ENCODE assay signal across 12 cellular contexts in genomic region chr3:48505146-48505545, GRCh38. TPM values are rescaled to one million over a fixed set of nuclear protein-coding genes. Genes with fewer than 3 reads are reported as not detected.
DNase-seq lines count a peak whose midpoint lies in the region; ATAC-seq and TF ChIP-seq lines count a peak whose summit lies in the region.
"Had no signal": no experiment of that assay in that cellular context is flagged by ENCODE, and none has a peak within 500 bp of the region (broad histone marks: within the 10 kb centered on the region; RNA-seq: fewer than 3 reads in every experiment).

No MANE protein-coding gene starts in this region.

- H3K4me1 Mint-ChIP-seq in natural killer cell: peaks cover 14 to 47% of the 10 kb centered on the region in 2 donors

- peak overlapping the region; percentile 84 for H3K4me3 Mint-ChIP-seq in natural killer cell

- no peak for DNase-seq in left ventricle myocardium inferior
- DNase-seq in left cardiac atrium: no peak
- no peak for DNase-seq in adrenal gland
- DNase-seq in natural killer cell: no peak
- peak in 1 of 2 donors; percentile 26 for DNase-seq in uterus
- DNase-seq in DMS53 treated with DMSO at 0.1 percent for 48 hours (lab: John Stamatoyannopoulos, UW; ENCODE audit: unreplicated experiment): no peak
- DNase-seq in G401 (ENCODE audit: low spot score): no peak
- no peak for DNase-seq in dermis blood vessel endothelial cell
- DNase-seq: COR-L47; erythroblast; NCI-H1694 treated with DMSO at 0.1 percent for 48 hours; stimulated activated CD4-positive, alpha-beta T cell treated with anti-CD3 and anti-CD28 coated beads, Interleukin-4, amount 100 ng/mL, for 4 hours had no signal

- H3K4me1 ChIP-seq in left ventricle myocardium inferior (peaks cover 39% of the 10 kb centered on the region), adrenal gland (replicated peaks in 1 of 2) (peaks cover 5 to 21% of the 10 kb centered on the region in 2 donors), uterus (no peaks in the 10 kb centered on the region)

- no peaks in the 10 kb centered on the region for H3K9me3 ChIP-seq in left ventricle myocardium inferior (replicated peaks)
- no peaks in the 10 kb centered on the region for H3K9me3 ChIP-seq in adrenal gland (replicated peaks in 1 of 3)
- no peaks in the 10 kb centered on the region for H3K9me3 ChIP-seq in uterus

- no peaks in the 10 kb centered on the region for H3K27me3 Mint-ChIP-seq in natural killer cell (ENCODE audit: low read depth in 2 of 2)

- H3K36me3 ChIP-seq in left ventricle myocardium inferior (no peaks in the 10 kb centered on the region), adrenal gland (replicated peaks in 1 of 2) (no peaks in the 10 kb centered on the region), uterus (no peaks in the 10 kb centered on the region)

- no peaks in the 10 kb centered on the region for H3K27me3 ChIP-seq in left ventricle myocardium inferior (ENCODE audit: low read depth)
- H3K27me3 ChIP-seq in adrenal gland: no peaks in the 10 kb centered on the region
- H3K27me3 ChIP-seq in uterus: no peaks in the 10 kb centered on the region

- TF ChIP-seq CTCF in left ventricle myocardium inferior (IDR thresholded peaks at IDR 0.05; ENCODE audit: borderline replicate concordance) (no peak), adrenal gland (IDR thresholded peaks at IDR 0.05) (no peak), natural killer cell (IDR thresholded peaks at IDR 0.05) (no peak), uterus (IDR thresholded peaks at IDR 0.05) (no peak)

- ATAC-seq in left cardiac atrium: no peak
- ATAC-seq in natural killer cell: no peak

- H3K4me3 ChIP-seq in left ventricle myocardium inferior (peak overlapping the region; percentile 79), adrenal gland (peak overlapping the region in 1 of 4 donors; percentile 72), uterus (no peak overlapping the region)

- no peaks in the 10 kb centered on the region for H3K36me3 Mint-ChIP-seq in natural killer cell

- intact Hi-C loops in left ventricle myocardium inferior (cut with micrococcal nuclease): no loop called here
- intact Hi-C loops in left cardiac atrium (cut with DNase I): no loop called here
- intact Hi-C loops in adrenal gland (cut with DNase I): no loop called here
- intact Hi-C loops in natural killer cell (cut with micrococcal nuclease): loop anchor here (5.0 kb wide), 1 partner anchor 38 kb away; a partner anchor contains a TSS
- intact Hi-C loops in uterus (cut with DNase I; ENCODE audit: low total_unique reads): no loop called here

- H3K9me3 Mint-ChIP-seq in natural killer cell: no peaks in the 10 kb centered on the region

- H3K27ac Mint-ChIP-seq in natural killer cell: peak overlapping the region in 1 of 2 donors; percentile 88

- WGBS in adrenal gland, 4 donors: 86 to 100% (median 92%) methylated on average over 2 of the region's 2 CpGs

- in situ Hi-C loops in G401 (cut with HindIII; ENCODE audit: low sequenced_read_pairs): no loop called here

- H3K27ac ChIP-seq in left ventricle myocardium inferior (replicated peaks) (peak overlapping the region; percentile 96), adrenal gland (peak overlapping the region in 3 of 5 donors; percentile 75 to 95 (median 90)), uterus (peak overlapping the region; percentile 94 to 97)

- no peak for TF ChIP-seq POLR2A in adrenal gland (IDR thresholded peaks at IDR 0.05)
- no peak for TF ChIP-seq POLR2A in uterus (IDR thresholded peaks at IDR 0.05)

RNA-seq across cellular contexts. Expression of gene SHISA5, which starts 1.2 kb away (rescaled TPM):
- 47.3 TPM for total RNA-seq in left ventricle myocardium inferior
- total RNA-seq in left cardiac atrium: 100 to 1,000 TPM in 1 of 2 donors, 10 to 100 TPM in 1; 73.3 to 108 TPM
- total RNA-seq in adrenal gland: 100 to 1,000 TPM; 110 to 167 (median 133) TPM
- polyA plus RNA-seq in adrenal gland: 10 to 100 TPM; 77.2 to 89.4 (median 85.6) TPM
- total RNA-seq in natural killer cell: 100 to 1,000 TPM; 211 to 237 (median 218) TPM
- 100 to 1,000 TPM in 1 of 4 donors, 10 to 100 TPM in 3; 52.4 to 210 (median 72.8) TPM for total RNA-seq in uterus
- total RNA-seq in G401 (2014; rRNA removed; shearing (Covaris generic)): 115 and 124 TPM in 2 replicates
- total RNA-seq in dermis blood vessel endothelial cell: 95.5 and 133 TPM in 2 replicates

RNA-seq across cellular contexts. Expression of gene PFKFB4, which starts 51.5 kb away (rescaled TPM):
- total RNA-seq in left ventricle myocardium inferior: 1.5 TPM
- total RNA-seq in left cardiac atrium: 1 to 10 TPM; 2.0 to 2.9 TPM
- 10 to 100 TPM in 1 of 8 donors, 1 to 10 TPM in 7; 2.0 to 10.2 (median 4.3) TPM for total RNA-seq in adrenal gland
- 1 to 10 TPM; 1.8 to 5.6 (median 4.5) TPM for polyA plus RNA-seq in adrenal gland
- 1 to 10 TPM; 2.4 to 4.3 (median 3.6) TPM for total RNA-seq in natural killer cell
- total RNA-seq in uterus: 10 to 100 TPM in 2 of 4 donors, 1 to 10 TPM in 2; 3.2 to 11.5 (median 10.1) TPM
- 9.7 and 18.8 TPM in 2 replicates for total RNA-seq in G401 (2014; rRNA removed; shearing (Covaris generic))
- 2.0 and 2.2 TPM in 2 replicates for total RNA-seq in dermis blood vessel endothelial cell

RNA-seq across cellular contexts. Expression of gene UCN2, which starts 58.4 kb away (rescaled TPM):
- total RNA-seq in left ventricle myocardium inferior (0.19 TPM), left cardiac atrium (not detected), adrenal gland (under 1 TPM in 1 of 8 donors, not detected in 7; 0.14 TPM), natural killer cell (not detected), uterus (under 1 TPM in 1 of 4 donors, not detected in 3; 0.49 TPM), dermis blood vessel endothelial cell (not detected in 2 replicates)
- under 1 TPM in 2 of 3 donors, not detected in 1; 0.20 to 0.32 TPM for polyA plus RNA-seq in adrenal gland
- not detected in 2 replicates for total RNA-seq in G401 (2014; rRNA removed; shearing (Covaris generic))

RNA-seq across cellular contexts. Expression of gene ATRIP, which starts 58.6 kb away (rescaled TPM):
- total RNA-seq in left ventricle myocardium inferior (4.3 TPM), left cardiac atrium (1 to 10 TPM; 3.9 to 5.7 TPM), adrenal gland (10 to 100 TPM in 1 of 8 donors, 1 to 10 TPM in 7; 5.1 to 15.9 (median 6.7) TPM), natural killer cell (10 to 100 TPM in 2 of 3 donors, 1 to 10 TPM in 1; 8.5 to 11.0 (median 10.6) TPM), uterus (10 to 100 TPM in 1 of 4 donors, 1 to 10 TPM in 3; 5.3 to 11.5 (median 7.5) TPM), dermis blood vessel endothelial cell (8.2 TPM in 2 replicates)
- polyA plus RNA-seq in adrenal gland: 1 to 10 TPM; 6.7 to 9.1 (median 8.4) TPM
- 10.8 and 12.6 TPM in 2 replicates for total RNA-seq in G401 (2014; rRNA removed; shearing (Covaris generic))
